Comparison of ENCODE assay signal across 4 cellular contexts in genomic region chr7:112926018-112926417, GRCh38.
"Had no signal": no experiment of that assay in that cellular context is flagged by ENCODE, and none has a peak within 500 bp of the region (broad histone marks: within the 10 kb centered on the region; RNA-seq: fewer than 3 reads in every experiment).

No MANE protein-coding gene starts in this region.

- H3K4me3 ChIP-seq: GM23338 had no signal

- H3K4me2 ChIP-seq: GM23338 had no signal

- H2AFZ ChIP-seq: GM23338 had no signal

- ATAC-seq: GM23338 had no signal

- DNase-seq: H9, HCEC 1CT, IMR-90 had no signal
